Comparison of ENCODE assay signal across 8 cellular contexts in genomic region chr1:156097499-156098178, GRCh38. TPM values are rescaled to one million over a fixed set of nuclear protein-coding genes. Genes with fewer than 3 reads are reported as not detected.
DNase-seq lines count a peak whose midpoint lies in the region; ATAC-seq, FAIRE-seq and TF ChIP-seq lines count a peak whose summit lies in the region.

No MANE protein-coding gene starts in this region.

- POLR2A ChIA-PET in activated CD4-positive, alpha-beta T cell treated with anti-CD3 and anti-CD28 coated beads, Interleukin-2, amount 10 ng/mL, durations not matched to agents 7 days and 5 days (lab: Charles Lee) = interaction anchor here (1.4 kb wide), 1 partner anchor 30 kb away, joined by 11 read pairs; no protein-coding TSS in a partner anchor
- POLR2A ChIA-PET in activated CD4-positive, alpha-beta memory T cell treated with anti-CD3 and anti-CD28 coated beads for 36 hours (lab: Charles Lee) = interaction anchor here (0.8 to 8.5 kb wide), 16 partner anchors 7 to 184 kb away, joined by 3 to 180 read pairs (median 10); partner anchors contain the start of genes LMNA, PMF1 and SMG5

- TF ChIP-seq EP300 in stomach (IDR thresholded peaks at IDR 0.05) = no peak

- intact Hi-C loops in activated CD4-positive, alpha-beta memory T cell treated with anti-CD3 and anti-CD28 coated beads for 36 hours (cut with micrococcal nuclease) = loop anchor here (1.0 to 10.0 kb wide), 3 partner anchors 9 to 407 kb away; partner anchors contain the start of genes MEF2D, SMG5 and TMEM79
- intact Hi-C loops in kidney (cut with DNase I) = no loop called here
- intact Hi-C loops in stomach (cut with DNase I; ENCODE audit: low total_unique reads) = loop anchor here (5.0 kb wide), 1 partner anchor 35 kb away; no protein-coding TSS in a partner anchor

- H3K9me3 Mint-ChIP-seq in activated CD4-positive, alpha-beta T cell treated with anti-CD3 and anti-CD28 coated beads, Interleukin-2, amount 10 ng/mL, durations not matched to agents 7 days and 5 days = no peaks in the 10 kb centered on the region
- peaks cover 2% of the 10 kb centered on the region for H3K9me3 Mint-ChIP-seq in activated CD4-positive, alpha-beta memory T cell treated with anti-CD3 and anti-CD28 coated beads for 36 hours

- H3K9ac ChIP-seq in kidney (ENCODE audit: low read length in 2 of 2) = no peak overlapping the region

- CTCF ChIA-PET in activated CD4-positive, alpha-beta T cell treated with anti-CD3 and anti-CD28 coated beads, Interleukin-2, amount 10 ng/mL, durations not matched to agents 7 days and 5 days (lab: Charles Lee) = interaction anchor here (0.7 to 26.9 kb wide), 24 partner anchors 8 to 348 kb away, joined by 3 to 645 read pairs (median 5); partner anchors contain the start of genes KHDC4, LMNA and PAQR6
- CTCF ChIA-PET in activated CD4-positive, alpha-beta memory T cell treated with anti-CD3 and anti-CD28 coated beads for 36 hours (lab: Charles Lee) = interaction anchor here (0.8 to 20.9 kb wide), 19 partner anchors 9 to 185 kb away, joined by 3 to 1097 read pairs (median 8); partner anchors contain the start of genes LMNA, PMF1 and SMG5

- TF ChIP-seq CTCF in kidney (IDR thresholded peaks at IDR 0.05; ENCODE audit: borderline replicate concordance, extremely low read depth, insufficient read depth) = no peak
- TF ChIP-seq CTCF in stomach (IDR thresholded peaks at IDR 0.05) = no peak

- H3K27me3 ChIP-seq in stomach = no peaks in the 10 kb centered on the region

- DNase-seq in activated CD4-positive, alpha-beta T cell treated with anti-CD3 and anti-CD28 coated beads, Interleukin-2, amount 10 ng/mL, durations not matched to agents 7 days and 5 days = no peak
- no peak for DNase-seq in activated CD4-positive, alpha-beta T cell treated with anti-CD3 and anti-CD28 coated beads, Interleukin-2, amount 50 U/mL, for 4 hours
- DNase-seq in activated CD4-positive, alpha-beta memory T cell treated with anti-CD3 and anti-CD28 coated beads for 36 hours = peak; percentile 78
- DNase-seq in kidney (peak; percentile 26), stomach (no peak), NCI-H69 (lab: John Stamatoyannopoulos, UW) (no peak), kidney glomerular epithelial cell (lab: John Stamatoyannopoulos, UW) (no peak)

- WGBS in stomach, 5 donors = 83 to 90% (median 88%) methylated on average over 9 of the region's 9 CpGs

- H3K27ac ChIP-seq in kidney (ENCODE audit: low read depth in 2 of 2, low read length in 2 of 2) (no peak overlapping the region), stomach (peak overlapping the region in 4 of 5 donors; percentile 70 to 80 (median 74))

- H3K9me3 ChIP-seq in kidney (ENCODE audit: control insufficient read depth in 1 of 2, low read length in 2 of 2) (no peaks in the 10 kb centered on the region), stomach (no peaks in the 10 kb centered on the region)

- no peak for ATAC-seq in HG03565 (IDR thresholded peaks at IDR 0.05; ENCODE audit: unreplicated experiment)

- peaks cover 44% of the 10 kb centered on the region for H3K4me1 Mint-ChIP-seq in activated CD4-positive, alpha-beta T cell treated with anti-CD3 and anti-CD28 coated beads, Interleukin-2, amount 10 ng/mL, durations not matched to agents 7 days and 5 days
- H3K4me1 Mint-ChIP-seq in activated CD4-positive, alpha-beta memory T cell treated with anti-CD3 and anti-CD28 coated beads for 36 hours (ENCODE audit: low read depth) = peaks cover 60% of the 10 kb centered on the region

- H3K4me3 ChIP-seq in kidney (ENCODE audit: low read length in 2 of 2) = no peak overlapping the region
- H3K4me3 ChIP-seq in stomach = no peak overlapping the region

- H3K4me3 Mint-ChIP-seq in activated CD4-positive, alpha-beta T cell treated with anti-CD3 and anti-CD28 coated beads, Interleukin-2, amount 10 ng/mL, durations not matched to agents 7 days and 5 days = no peak overlapping the region
- peak overlapping the region; percentile 64 for H3K4me3 Mint-ChIP-seq in activated CD4-positive, alpha-beta memory T cell treated with anti-CD3 and anti-CD28 coated beads for 36 hours

- no peaks in the 10 kb centered on the region for H3K36me3 Mint-ChIP-seq in activated CD4-positive, alpha-beta T cell treated with anti-CD3 and anti-CD28 coated beads, Interleukin-2, amount 10 ng/mL, durations not matched to agents 7 days and 5 days (ENCODE audit: low read depth)
- H3K36me3 Mint-ChIP-seq in activated CD4-positive, alpha-beta memory T cell treated with anti-CD3 and anti-CD28 coated beads for 36 hours = peaks cover 2% of the 10 kb centered on the region

- peak overlapping the region; percentile 72 for H3K27ac Mint-ChIP-seq in activated CD4-positive, alpha-beta T cell treated with anti-CD3 and anti-CD28 coated beads, Interleukin-2, amount 10 ng/mL, durations not matched to agents 7 days and 5 days
- peak overlapping the region; percentile 96 for H3K27ac Mint-ChIP-seq in activated CD4-positive, alpha-beta memory T cell treated with anti-CD3 and anti-CD28 coated beads for 36 hours

- TF ChIP-seq POLR2A in stomach (IDR thresholded peaks at IDR 0.05) = no peak

- no peak for FAIRE-seq in kidney (lab: Jason Lieb, UNC)

- peaks cover 13% of the 10 kb centered on the region in 2 donors for H3K4me1 ChIP-seq in kidney (ENCODE audit: control insufficient read depth in 1 of 2, insufficient read depth in 1 of 2, low read depth in 1 of 2, low read length in 2 of 2)
- peaks cover 12 to 50% (median 29%) of the 10 kb centered on the region in 4 donors for H3K4me1 ChIP-seq in stomach

- H3K36me3 ChIP-seq in kidney (ENCODE audit: control insufficient read depth in 1 of 2, insufficient read depth in 2 of 2, low read length in 2 of 2) = no peaks in the 10 kb centered on the region
- no peaks in the 10 kb centered on the region for H3K36me3 ChIP-seq in stomach

- H3K27me3 Mint-ChIP-seq in activated CD4-positive, alpha-beta T cell treated with anti-CD3 and anti-CD28 coated beads, Interleukin-2, amount 10 ng/mL, durations not matched to agents 7 days and 5 days = peaks cover 18% of the 10 kb centered on the region
- H3K27me3 Mint-ChIP-seq in activated CD4-positive, alpha-beta memory T cell treated with anti-CD3 and anti-CD28 coated beads for 36 hours = peaks cover 9% of the 10 kb centered on the region

RNA-seq across cellular contexts. Expression of gene MEX3A, which starts 15.4 kb away (rescaled TPM):
- under 1 TPM; 0.02 to 0.05 TPM for total RNA-seq in activated CD4-positive, alpha-beta T cell treated with anti-CD3 and anti-CD28 coated beads, Interleukin-2, amount 10 ng/mL, durations not matched to agents 7 days and 5 days
- total RNA-seq in activated CD4-positive, alpha-beta memory T cell treated with anti-CD3 and anti-CD28 coated beads for 36 hours = under 1 TPM; 0.43 to 0.51 TPM
- total RNA-seq in kidney = 1.7 TPM
- polyA plus RNA-seq in kidney (ENCODE audit: insufficient read depth, low read depth, low replicate concordance) = 1.0 TPM
- total RNA-seq in stomach = 10 to 100 TPM in 1 of 5 donors, 1 to 10 TPM in 2, not detected in 2; 1.5 to 11.0 (median 1.6) TPM
- polyA plus RNA-seq in stomach = 1 to 10 TPM in 1 of 3 donors, under 1 TPM in 1, not detected in 1; 0.25 to 1.1 TPM

RNA-seq across cellular contexts. Expression of gene LMNA, which starts 16.9 kb away (rescaled TPM):
- 10 to 100 TPM; 38.3 to 43.5 TPM for total RNA-seq in activated CD4-positive, alpha-beta T cell treated with anti-CD3 and anti-CD28 coated beads, Interleukin-2, amount 10 ng/mL, durations not matched to agents 7 days and 5 days
- total RNA-seq in activated CD4-positive, alpha-beta memory T cell treated with anti-CD3 and anti-CD28 coated beads for 36 hours = 100 to 1,000 TPM; 210 to 211 TPM
- total RNA-seq in kidney = 384 TPM
- polyA plus RNA-seq in kidney (ENCODE audit: insufficient read depth, low read depth, low replicate concordance) = 145 TPM
- total RNA-seq in stomach = 100 to 1,000 TPM in 4 of 5 donors, 10 to 100 TPM in 1; 53.1 to 630 (median 318) TPM
- polyA plus RNA-seq in stomach = 100 to 1,000 TPM; 108 to 201 (median 132) TPM

RNA-seq across cellular contexts. Expression of gene RAB25, which starts 36.7 kb away (rescaled TPM):
- total RNA-seq in activated CD4-positive, alpha-beta T cell treated with anti-CD3 and anti-CD28 coated beads, Interleukin-2, amount 10 ng/mL, durations not matched to agents 7 days and 5 days = under 1 TPM in 1 of 2 experiments, not detected in 1; 0.50 TPM
- total RNA-seq in activated CD4-positive, alpha-beta memory T cell treated with anti-CD3 and anti-CD28 coated beads for 36 hours = under 1 TPM; 0.52 to 0.56 TPM
- 51.4 TPM for total RNA-seq in kidney
- 73.0 TPM for polyA plus RNA-seq in kidney (ENCODE audit: insufficient read depth, low read depth, low replicate concordance)
- 100 to 1,000 TPM in 3 of 5 donors, 10 to 100 TPM in 2; 36.7 to 249 (median 216) TPM for total RNA-seq in stomach
- 100 to 1,000 TPM; 126 to 267 (median 168) TPM for polyA plus RNA-seq in stomach

RNA-seq across cellular contexts. Expression of gene LAMTOR2, which starts 43.1 kb away (rescaled TPM):
- total RNA-seq in activated CD4-positive, alpha-beta T cell treated with anti-CD3 and anti-CD28 coated beads, Interleukin-2, amount 10 ng/mL, durations not matched to agents 7 days and 5 days = 10 to 100 TPM; 41.3 to 61.0 TPM
- total RNA-seq in activated CD4-positive, alpha-beta memory T cell treated with anti-CD3 and anti-CD28 coated beads for 36 hours = 10 to 100 TPM; 61.4 to 65.1 TPM
- total RNA-seq in kidney (50.8 TPM), stomach (10 to 100 TPM in 3 of 5 donors, 1 to 10 TPM in 1, not detected in 1; 7.0 to 40.6 (median 21.4) TPM)
- polyA plus RNA-seq in kidney (ENCODE audit: insufficient read depth, low read depth, low replicate concordance) (200 TPM), stomach (100 to 1,000 TPM; 123 to 170 (median 158) TPM)

RNA-seq across cellular contexts. Expression of gene UBQLN4, which starts 44.0 kb away (rescaled TPM):
- total RNA-seq in activated CD4-positive, alpha-beta T cell treated with anti-CD3 and anti-CD28 coated beads, Interleukin-2, amount 10 ng/mL, durations not matched to agents 7 days and 5 days = 10 to 100 TPM; 30.8 to 34.0 TPM
- 10 to 100 TPM; 32.7 to 32.9 TPM for total RNA-seq in activated CD4-positive, alpha-beta memory T cell treated with anti-CD3 and anti-CD28 coated beads for 36 hours
- total RNA-seq in kidney (24.5 TPM), stomach (10 to 100 TPM in 3 of 5 donors, 1 to 10 TPM in 2; 6.4 to 41.1 (median 14.0) TPM)
- polyA plus RNA-seq in kidney (ENCODE audit: insufficient read depth, low read depth, low replicate concordance) (24.6 TPM), stomach (10 to 100 TPM; 17.3 to 25.5 (median 20.6) TPM)

Comparison
In these comparisons a context has a peak if more than half of its experiments do, and no peak if none do; other contexts are left out.
1. DNase-seq: peak in activated CD4-positive, alpha-beta memory T cell treated with anti-CD3 and anti-CD28 coated beads for 36 hours (single experiment) and kidney (single experiment); none in activated CD4-positive, alpha-beta T cell treated with anti-CD3 and anti-CD28 coated beads, Interleukin-2, amount 10 ng/mL, durations not matched to agents 7 days and 5 days (single experiment), activated CD4-positive, alpha-beta T cell treated with anti-CD3 and anti-CD28 coated beads, Interleukin-2, amount 50 U/mL, for 4 hours (0 of 2), stomach (single experiment), NCI-H69 (single experiment) and kidney glomerular epithelial cell (single experiment).
2. H3K27ac ChIP-seq: peak in stomach (4 of 5); none in kidney (0 of 2).
3. RNA of gene RAB25, which starts 36.7 kb away (total RNA-seq): 36.7 to 249 TPM in stomach and 51.4 TPM in kidney (single experiment); 0.52 to 0.56 TPM in activated CD4-positive, alpha-beta memory T cell treated with anti-CD3 and anti-CD28 coated beads for 36 hours and 0.50 TPM in activated CD4-positive, alpha-beta T cell treated with anti-CD3 and anti-CD28 coated beads, Interleukin-2, amount 10 ng/mL, durations not matched to agents 7 days and 5 days; every median in the first group is over 10 times any median in the second.